Comparison of ENCODE assay signal across 8 cellular contexts in genomic region chr18:35376742-35377695, GRCh38. TPM values are rescaled to one million over a fixed set of nuclear protein-coding genes. Genes with fewer than 3 reads are reported as not detected.
DNase-seq lines count a peak whose midpoint lies in the region; ATAC-seq and TF ChIP-seq lines count a peak whose summit lies in the region.

Gene ZNF396, minus strand, starts transcription at chr18:35377337. Its CDS starts 3,045 bp downstream, at chr18:35374292.

- TF ChIP-seq CTCF in lower lobe of right lung (IDR thresholded peaks at IDR 0.05), result no peak

- H3K4me1 ChIP-seq in lower lobe of right lung, result peaks cover 12% of the 10 kb centered on the region

- DNase-seq in ACHN (peak; percentile 45), NCI-H345 treated with DMSO at 0.1 percent for 48 hours (lab: John Stamatoyannopoulos, UW; ENCODE audit: unreplicated experiment) (peak; percentile 27), ecto neural progenitor cell (ENCODE audit: low spot score) (peak; percentile 86), lower lobe of right lung (peak; percentile 93)
- peak; percentile 34 to 55 for DNase-seq in activated CD4-positive, alpha-beta T cell treated with anti-CD3 and anti-CD28 coated beads, Interleukin-2, amount 50 U/mL, for 24 hours (ENCODE audit: low read depth in 1 of 2, low spot score in 1 of 2)
- peak; percentile 50 to 57 for DNase-seq in stimulated activated CD4-positive, alpha-beta T cell treated with anti-CD3 and anti-CD28 coated beads, Interleukin-4, amount 100 ng/mL, for 48 hours (ENCODE audit: low read depth in 2 of 2)

- in situ Hi-C loops in ACHN (cut with HindIII; ENCODE audit: low pct_ligation_motif_present, low pct_unique_long_range_greater_than_20kb, low sequenced_read_pairs), result no loop called here

- H3K27ac ChIP-seq in lower lobe of right lung, result peak within 1 kb of the TSS; percentile 76

- ATAC-seq in GM18870 (IDR thresholded peaks at IDR 0.05; ENCODE audit: unreplicated experiment), result peak; percentile 75
- ATAC-seq in HG03108 (IDR thresholded peaks at IDR 0.05; ENCODE audit: unreplicated experiment), result peak; percentile 79
- ATAC-seq in lower lobe of right lung, result peak; percentile 96 to 97

- no peaks in the 10 kb centered on the region for H3K27me3 ChIP-seq in lower lobe of right lung (ENCODE audit: low read depth)

- peak within 1 kb of the TSS; percentile 83 for H3K4me3 ChIP-seq in lower lobe of right lung

- no peaks in the 10 kb centered on the region for H3K9me3 ChIP-seq in lower lobe of right lung

- peaks cover 3% of the 10 kb centered on the region for H3K36me3 ChIP-seq in lower lobe of right lung

- intact Hi-C loops in lower lobe of right lung (cut with DNase I), result no loop called here

RNA-seq across cellular contexts. Expression of gene ZNF396, which starts in this region (rescaled TPM):
- 4.4 TPM for total RNA-seq in lower lobe of right lung

Comparison
In these comparisons a context has a peak if more than half of its experiments do, and no peak if none do; other contexts are left out.
1. Peak in every context shown above with its lines: DNase-seq, ATAC-seq, H3K4me3 ChIP-seq and H3K27ac ChIP-seq.
2. DNase-seq: peak in every context shown above with its lines; median percentile 93 in lower lobe of right lung; 86 in ecto neural progenitor cell; 54 in stimulated activated CD4-positive, alpha-beta T cell treated with anti-CD3 and anti-CD28 coated beads, Interleukin-4, amount 100 ng/mL, for 48 hours; 45 in ACHN; 44 in activated CD4-positive, alpha-beta T cell treated with anti-CD3 and anti-CD28 coated beads, Interleukin-2, amount 50 U/mL, for 24 hours; 27 in NCI-H345 treated with DMSO at 0.1 percent for 48 hours.